Comparison of ENCODE assay signal across 12 cellular contexts in the genomic region with DNA sequence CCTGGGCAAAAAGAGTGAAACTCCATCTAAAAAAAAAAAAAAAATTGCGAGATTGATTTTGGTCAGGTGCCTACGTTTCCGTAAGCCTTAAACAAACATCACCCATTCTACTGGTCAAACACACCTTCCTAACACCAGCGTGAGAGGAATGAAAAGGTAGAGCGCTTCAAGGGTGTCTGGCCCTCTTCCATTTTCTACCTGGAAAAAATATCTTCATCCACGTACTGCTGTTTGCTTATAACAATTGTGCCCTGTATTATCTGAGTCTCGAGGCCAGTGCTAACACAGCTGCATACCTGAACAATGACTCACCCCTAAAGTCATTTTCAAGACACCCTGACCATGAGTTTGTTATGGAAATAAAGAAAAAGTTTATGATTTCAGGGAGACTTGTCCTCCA. TPM values are rescaled to one million over a fixed set of nuclear protein-coding genes. Genes with fewer than 3 reads are reported as not detected.
DNase-seq lines count a peak whose midpoint lies in the region; ATAC-seq and TF ChIP-seq lines count a peak whose summit lies in the region.
"Had no signal": no experiment of that assay in that cellular context is flagged by ENCODE, and none has a peak within 500 bp of the region (broad histone marks: within the 10 kb centered on the region; RNA-seq: fewer than 3 reads in every experiment).

No MANE protein-coding gene starts in this region.

- TF ChIP-seq CTCF in SK-N-SH (IDR thresholded peaks at IDR 0.05) (no peak), upper lobe of left lung (IDR thresholded peaks at IDR 0.05) (no peak)

- TF ChIP-seq EP300 in SK-N-SH (IDR thresholded peaks at IDR 0.05; ENCODE audit: borderline replicate concordance in 1 of 2, low read depth in 1 of 2, low read length in 1 of 2) = no peak
- peak in 1 of 4 donors; percentile 40 for TF ChIP-seq EP300 in upper lobe of left lung (IDR thresholded peaks at IDR 0.05)

- H3K27me3 Mint-ChIP-seq in activated T-helper 1 cell treated with anti-CD3 and anti-CD28 coated beads, Interleukin-12 subunit alpha, Interleukin-12 subunit beta, Interleukin-2, Interleukin-4 antibody, amounts not matched to agents 30 ng/mL and 10 ng/mL and 1 ng/mL, durations not matched to agents 14 hours and 24 hours and 36 hours (ENCODE audit: insufficient read depth) = no peaks in the 10 kb centered on the region

- no peak overlapping the region for H3K4me3 ChIP-seq in SK-N-SH (ENCODE audit: low read depth in 2 of 2, low read length in 1 of 2)
- no peak overlapping the region for H3K4me3 ChIP-seq in upper lobe of left lung
- H3K4me3 ChIP-seq: gastrocnemius medialis, neural progenitor cell had no signal

- H3K9ac ChIP-seq in SK-N-SH = peak overlapping the region; percentile 20; the same call in 1 of the 2 replicates
- H3K9ac ChIP-seq: neural progenitor cell had no signal

- POLR2A ChIA-PET in SK-N-SH (lab: Yijun Ruan, JAX) = no interaction called here

- H3K36me3 ChIP-seq in SK-N-SH (replicated peaks in 1 of 2; ENCODE audit: control insufficient read depth in 1 of 2, insufficient read depth in 2 of 2, low read length in 1 of 2) (no peaks in the 10 kb centered on the region), upper lobe of left lung (no peaks in the 10 kb centered on the region)
- H3K36me3 ChIP-seq: gastrocnemius medialis, neural progenitor cell had no signal

- no peaks in the 10 kb centered on the region for H3K9me2 ChIP-seq in SK-N-SH

- no peaks in the 10 kb centered on the region for H3K9me3 ChIP-seq in SK-N-SH
- H3K9me3 ChIP-seq in upper lobe of left lung = no peaks in the 10 kb centered on the region
- H3K9me3 ChIP-seq: gastrocnemius medialis had no signal

- peak overlapping the region in 1 of 2 experiments; percentile 23; a peak in 1 of 4 replicates for H3K27ac ChIP-seq in SK-N-SH (ENCODE audit: low read depth in 2 of 2, low read length in 1 of 2)
- H3K27ac ChIP-seq in upper lobe of left lung = no peak overlapping the region
- H3K27ac ChIP-seq: gastrocnemius medialis, neural progenitor cell had no signal

- H3K79me2 ChIP-seq in SK-N-SH (ENCODE audit: insufficient read depth) = no peaks in the 10 kb centered on the region

- peaks cover 22% of the 10 kb centered on the region for H3F3A ChIP-seq in SK-N-SH (replicated peaks; ENCODE audit: insufficient read depth)

- H3K36me3 Mint-ChIP-seq in activated T-helper 1 cell treated with anti-CD3 and anti-CD28 coated beads, Interleukin-12 subunit alpha, Interleukin-12 subunit beta, Interleukin-2, Interleukin-4 antibody, amounts not matched to agents 30 ng/mL and 10 ng/mL and 1 ng/mL, durations not matched to agents 14 hours and 24 hours and 36 hours (ENCODE audit: low read depth) = peaks cover 3% of the 10 kb centered on the region
- H3K36me3 Mint-ChIP-seq: neural progenitor cell had no signal

- no peaks in the 10 kb centered on the region for H3K27me3 ChIP-seq in SK-N-SH (ENCODE audit: insufficient read depth)
- H3K27me3 ChIP-seq in upper lobe of left lung = no peaks in the 10 kb centered on the region
- H3K27me3 ChIP-seq: gastrocnemius medialis, neural progenitor cell had no signal

- H3K4me1 Mint-ChIP-seq in activated T-helper 1 cell treated with anti-CD3 and anti-CD28 coated beads, Interleukin-12 subunit alpha, Interleukin-12 subunit beta, Interleukin-2, Interleukin-4 antibody, amounts not matched to agents 30 ng/mL and 10 ng/mL and 1 ng/mL, durations not matched to agents 14 hours and 24 hours and 36 hours (ENCODE audit: low read depth) = peaks cover 46% of the 10 kb centered on the region

- peaks cover 0 to 8% of the 10 kb centered on the region in 2 experiments; a peak in 2 of 4 replicates for H3K4me1 ChIP-seq in SK-N-SH (ENCODE audit: control insufficient read depth in 1 of 2, insufficient read depth in 2 of 2, low read depth in 1 of 2, low read length in 1 of 2)
- peaks cover 0 to 19% (median 9%) of the 10 kb centered on the region in 4 donors for H3K4me1 ChIP-seq in upper lobe of left lung
- H3K4me1 ChIP-seq: gastrocnemius medialis, neural progenitor cell had no signal

- peaks cover 9% of the 10 kb centered on the region for H3K9me3 Mint-ChIP-seq in activated T-helper 1 cell treated with anti-CD3 and anti-CD28 coated beads, Interleukin-12 subunit alpha, Interleukin-12 subunit beta, Interleukin-2, Interleukin-4 antibody, amounts not matched to agents 30 ng/mL and 10 ng/mL and 1 ng/mL, durations not matched to agents 14 hours and 24 hours and 36 hours

- ATAC-seq in upper lobe of left lung (ENCODE audit: low FRiP score in 2 of 2) (peak; percentile 52 to 91), GM21381 (IDR thresholded peaks at IDR 0.05; ENCODE audit: unreplicated experiment) (no peak)
- ATAC-seq: gastrocnemius medialis had no signal

- H3K4me3 Mint-ChIP-seq in activated T-helper 1 cell treated with anti-CD3 and anti-CD28 coated beads, Interleukin-12 subunit alpha, Interleukin-12 subunit beta, Interleukin-2, Interleukin-4 antibody, amounts not matched to agents 30 ng/mL and 10 ng/mL and 1 ng/mL, durations not matched to agents 14 hours and 24 hours and 36 hours = no peak overlapping the region
- H3K4me3 Mint-ChIP-seq: neural progenitor cell had no signal

- no peak for TF ChIP-seq POLR2A in upper lobe of left lung (IDR thresholded peaks at IDR 0.05)

- H2AFZ ChIP-seq in SK-N-SH (ENCODE audit: low read depth) = no peak overlapping the region
- H2AFZ ChIP-seq: neural progenitor cell had no signal

- H3K27ac Mint-ChIP-seq in activated T-helper 1 cell treated with anti-CD3 and anti-CD28 coated beads, Interleukin-12 subunit alpha, Interleukin-12 subunit beta, Interleukin-2, Interleukin-4 antibody, amounts not matched to agents 30 ng/mL and 10 ng/mL and 1 ng/mL, durations not matched to agents 14 hours and 24 hours and 36 hours = no peak overlapping the region
- H3K27ac Mint-ChIP-seq: neural progenitor cell had no signal

- no peak for TF ChIP-seq RAD21 in SK-N-SH (IDR thresholded peaks at IDR 0.05; ENCODE audit: low read length)

- CTCF ChIA-PET in SK-N-SH (lab: Yijun Ruan, JAX) = no interaction called here

- DNase-seq in SIG-M5 treated with dmso at 0.1 percent for 504 hours (lab: John Stamatoyannopoulos, UW; ENCODE audit: unreplicated experiment) = peak; percentile 66
- no peak for DNase-seq in SIG-M5 (lab: John Stamatoyannopoulos, UW)
- no peak for DNase-seq in SK-N-SH
- peak; percentile 57 for DNase-seq in glomerular visceral epithelial cell (ENCODE audit: extremely low spot score)
- DNase-seq in upper lobe of left lung = peak in 1 of 2 donors; percentile 53
- DNase-seq in T-helper 1 cell = no peak
- no peak for DNase-seq in activated T-helper 1 cell treated with anti-CD3 and anti-CD28 coated beads, Interleukin-12 subunit alpha, Interleukin-12 subunit beta, Interleukin-2, Interleukin-4 antibody, amounts not matched to agents 30 ng/mL and 10 ng/mL and 1 ng/mL, durations not matched to agents 14 hours and 24 hours and 36 hours (ENCODE audit: low spot score)
- DNase-seq: activated effector memory CD4-positive, alpha-beta T cell treated with Interleukin-2 at 50 U/mL for 16 hours; gastrocnemius medialis; T-helper 2 cell had no signal

- intact Hi-C loops in activated T-helper 1 cell treated with anti-CD3 and anti-CD28 coated beads, Interleukin-12 subunit alpha, Interleukin-12 subunit beta, Interleukin-2, Interleukin-4 antibody, amounts not matched to agents 30 ng/mL and 10 ng/mL and 1 ng/mL, durations not matched to agents 14 hours and 24 hours and 36 hours (cut with micrococcal nuclease) = no loop called here

- 37% methylated on average over 7 of the region's 7 CpGs for WGBS in SK-N-SH (ENCODE audit: low lambda C conversion rate)
- 49 to 65% methylated on average over 7 of the region's 7 CpGs for WGBS in upper lobe of left lung, 2 donors

- H4K20me1 ChIP-seq in SK-N-SH (ENCODE audit: insufficient read depth) = no peaks in the 10 kb centered on the region

- H3K4me2 ChIP-seq in SK-N-SH = no peak overlapping the region; the same call in 1 of the 2 replicates
- H3K4me2 ChIP-seq: neural progenitor cell had no signal

TF ChIP-seq in SK-N-SH, 30 proteins besides CTCF, POLR2A, EP300 and RAD21:
- no peak for TF ChIP-seq MEF2A (IDR thresholded peaks at IDR 0.05; ENCODE audit: borderline replicate concordance, low read depth)
- peak; percentile 39; the same call in 1 of the 2 replicates for TF ChIP-seq TCF12 (IDR thresholded peaks at IDR 0.05)
- peak; percentile 82 for TF ChIP-seq JUND (IDR thresholded peaks at IDR 0.05)
- peak; percentile 48; the same call in 1 of the 2 replicates for TF ChIP-seq FOSL2 (IDR thresholded peaks at IDR 0.05; ENCODE audit: borderline replicate concordance, low read depth)
- TF ChIP-seq EZH2phosphoT487 (IDR thresholded peaks at IDR 0.05; ENCODE audit: borderline replicate concordance, low read depth) = no peak
- TF ChIP-seq NFIC (IDR thresholded peaks at IDR 0.05; ENCODE audit: borderline replicate concordance) = 0 out of 2 replicates have a peak, but pooled peaks have one; percentile 5
- no peak for TF ChIP-seq RXRA (IDR thresholded peaks at IDR 0.05; ENCODE audit: borderline replicate concordance, low read depth)

RNA-seq across cellular contexts. Expression of a gene that starts 13.9 kb away (rescaled TPM):
- polyA plus RNA-seq in SK-N-SH (2012; rRNA removed) = 4,830 and 10,669 TPM in 2 replicates
- polyA plus RNA-seq in SK-N-SH (2012; cell fraction: cytosol; rRNA removed) = 11,345 and 16,426 TPM in 2 replicates
- 2,546 and 2,555 TPM in 2 replicates for polyA plus RNA-seq in SK-N-SH (2012; cell fraction: nucleus; rRNA removed)
- total RNA-seq in upper lobe of left lung = 1,000 to 10,000 TPM; 2,646 to 6,090 (median 4,792) TPM
- 6,544 and 6,612 TPM in 2 replicates for total RNA-seq in activated T-helper 1 cell treated with anti-CD3 and anti-CD28 coated beads, Interleukin-12 subunit alpha, Interleukin-12 subunit beta, Interleukin-2, Interleukin-4 antibody, amounts not matched to agents 30 ng/mL and 10 ng/mL and 1 ng/mL, durations not matched to agents 14 hours and 24 hours and 36 hours

RNA-seq across cellular contexts. Expression of a gene that starts 55.6 kb away (rescaled TPM):
- polyA plus RNA-seq in SK-N-SH (2012; rRNA removed) = 1.9 and 2.6 TPM in 2 replicates
- polyA plus RNA-seq in SK-N-SH (2012; cell fraction: cytosol; rRNA removed) = 2.4 and 2.5 TPM in 2 replicates
- polyA plus RNA-seq in SK-N-SH (2012; cell fraction: nucleus; rRNA removed) = 3.1 and 6.2 TPM in 2 replicates
- total RNA-seq in upper lobe of left lung = under 1 TPM in 1 of 6 donors, not detected in 5; 0.20 TPM
- total RNA-seq in activated T-helper 1 cell treated with anti-CD3 and anti-CD28 coated beads, Interleukin-12 subunit alpha, Interleukin-12 subunit beta, Interleukin-2, Interleukin-4 antibody, amounts not matched to agents 30 ng/mL and 10 ng/mL and 1 ng/mL, durations not matched to agents 14 hours and 24 hours and 36 hours = 0.05 TPM in 2 replicates
- total RNA-seq: gastrocnemius medialis had no signal

Comparison
In these comparisons a context has a peak if more than half of its experiments do, and no peak if none do; other contexts are left out.
1. DNase-seq: peak in SIG-M5 treated with dmso at 0.1 percent for 504 hours (single experiment) and glomerular visceral epithelial cell (single experiment); none in SIG-M5 (single experiment), SK-N-SH (single experiment), T-helper 1 cell (0 of 5) and activated T-helper 1 cell treated with anti-CD3 and anti-CD28 coated beads, Interleukin-12 subunit alpha, Interleukin-12 subunit beta, Interleukin-2, Interleukin-4 antibody, amounts not matched to agents 30 ng/mL and 10 ng/mL and 1 ng/mL, durations not matched to agents 14 hours and 24 hours and 36 hours (single experiment).